In the genomic region with DNA sequence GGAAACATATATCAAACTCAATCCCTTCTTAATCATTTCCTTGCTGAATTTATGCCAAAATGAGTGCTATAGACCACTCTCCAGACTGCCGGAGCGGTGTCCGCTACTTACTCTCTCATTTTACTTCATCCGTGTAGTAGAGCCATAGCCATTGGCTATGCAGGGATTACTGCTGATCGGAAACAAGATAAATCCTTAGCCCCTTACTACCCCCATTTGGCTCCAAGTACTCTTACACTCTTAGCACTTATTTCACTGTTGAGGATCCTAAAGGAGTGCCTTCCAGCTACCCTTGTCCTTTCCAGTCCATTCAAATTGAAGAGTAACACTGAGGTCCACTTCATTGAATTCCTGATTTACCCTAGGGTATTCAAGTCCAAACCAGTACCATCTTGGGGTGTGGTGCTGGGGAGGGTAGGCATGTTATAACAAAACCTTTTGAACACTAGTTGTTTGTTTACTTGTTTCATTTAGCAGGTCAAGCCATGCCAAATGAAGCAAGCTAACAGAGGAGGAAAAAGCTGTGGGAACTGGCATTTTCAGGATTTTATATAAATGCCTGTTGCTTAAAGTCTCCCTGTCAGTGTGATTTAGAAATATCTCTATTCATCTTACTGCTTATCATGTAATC, we compare ENCODE assay signal across 18 cellular contexts.
A peak's percentile ranks its signal among the peaks of the same experiment; 100 is the strongest.
DNase-seq lines count a peak whose midpoint lies in the region; ATAC-seq and TF ChIP-seq lines count a peak whose summit lies in the region.
"Had no signal": no experiment of that assay in that cellular context is flagged by ENCODE, and none has a peak within 500 bp of the region (broad histone marks: within the 10 kb centered on the region; RNA-seq: fewer than 3 reads in every experiment).

No MANE protein-coding gene starts in this region.

- no peak overlapping the region for H3K27ac ChIP-seq in heart left ventricle
- H3K27ac ChIP-seq in hepatocyte, result no peak overlapping the region
- H3K27ac ChIP-seq in thoracic aorta, result no peak overlapping the region
- H3K27ac ChIP-seq: KMS-11, RWPE1, SJCRH30 had no signal

- H3K9me3 ChIP-seq in heart left ventricle, result no peaks in the 10 kb centered on the region
- H3K9me3 ChIP-seq in hepatocyte (ENCODE audit: low read depth), result no peaks in the 10 kb centered on the region
- H3K9me3 ChIP-seq in thoracic aorta, result no peaks in the 10 kb centered on the region
- H3K9me3 ChIP-seq: SJCRH30 had no signal

- no peak for TF ChIP-seq POLR2A in heart left ventricle (IDR thresholded peaks at IDR 0.05)

- no peak for ATAC-seq in Right ventricle myocardium inferior
- ATAC-seq in heart left ventricle, result no peak
- ATAC-seq in thoracic aorta (ENCODE audit: insufficient number of reproducible peaks, low FRiP score, low read depth), result no peak

- 52 to 80% (median 68%) methylated on average over 5 of the region's 5 CpGs for whole genome bisulfite sequencing in heart left ventricle, 4 donors
- 90% methylated on average over 5 of the region's 5 CpGs for WGBS in hepatocyte (ENCODE audit: low lambda C conversion rate, missing lambda C conversion rate)

- H3K9me2 ChIP-seq in hepatocyte (replicated peaks; ENCODE audit: insufficient read depth), result no peaks in the 10 kb centered on the region

- no peaks in the 10 kb centered on the region for H3K4me1 ChIP-seq in heart left ventricle
- no peaks in the 10 kb centered on the region for H3K4me1 ChIP-seq in hepatocyte (ENCODE audit: insufficient read depth)
- H3K4me1 ChIP-seq in thoracic aorta (ENCODE audit: control insufficient read depth in 1 of 2, low read depth in 2 of 2), result no peaks in the 10 kb centered on the region
- H3K4me1 ChIP-seq: SJCRH30 had no signal

- DNase-seq in Right ventricle myocardium inferior (ENCODE audit: missing footprints) (peak; percentile 41), heart left ventricle (no peak), choroid plexus epithelial cell (ENCODE audit: low read depth) (no peak), hepatocyte (ENCODE audit: low spot score) (no peak), thoracic aorta (ENCODE audit: low spot score) (no peak), AG20443 (ENCODE audit: low spot score) (no peak), ecto neural progenitor cell (ENCODE audit: low spot score) (no peak), anterior cingulate cortex (lab: John Stamatoyannopoulos, UW) (no peak)
- DNase-seq: C1 segment of cervical spinal cord, DMS79 treated with DMSO at 0.1 percent for 48 hours, GOT3, NCI-H1105 treated with DMSO at 0.1 percent for 48 hours, NCI-H187, NCI-H2171 treated with DMSO at 0.1 percent for 48 hours, NCI-H774, SJCRH30 had no signal

- H3K4me2 ChIP-seq in hepatocyte, result no peak overlapping the region
- H3K4me2 ChIP-seq: KMS-11 had no signal

- H3K79me2 ChIP-seq in hepatocyte, result no peaks in the 10 kb centered on the region

- H3K27me3 ChIP-seq in heart left ventricle, result no peaks in the 10 kb centered on the region
- H3K27me3 ChIP-seq in hepatocyte, result no peaks in the 10 kb centered on the region
- no peaks in the 10 kb centered on the region for H3K27me3 ChIP-seq in thoracic aorta (replicated peaks; ENCODE audit: insufficient read depth)
- H3K27me3 ChIP-seq: SJCRH30 had no signal

- H2AFZ ChIP-seq in hepatocyte, result peak overlapping the region; percentile 6

- no peaks in the 10 kb centered on the region for H4K20me1 ChIP-seq in hepatocyte (ENCODE audit: insufficient read depth, poor library complexity, severe bottlenecking)

- TF ChIP-seq CTCF in heart left ventricle (IDR thresholded peaks at IDR 0.05) (no peak), choroid plexus epithelial cell (conservative IDR thresholded peaks at IDR 0.05; ENCODE audit: low read depth, low read length) (no peak), hepatocyte (IDR thresholded peaks at IDR 0.05; ENCODE audit: poor library complexity) (no peak), thoracic aorta (IDR thresholded peaks at IDR 0.05) (no peak)

- intact Hi-C loops in Right ventricle myocardium inferior (cut with DNase I) (no loop called here), heart left ventricle (cut with DNase I) (no loop called here)

- no peak overlapping the region for H3K4me3 ChIP-seq in heart left ventricle
- H3K4me3 ChIP-seq in choroid plexus epithelial cell (ENCODE audit: low read depth, low read length), result peak overlapping the region; percentile 4
- H3K4me3 ChIP-seq in hepatocyte, result no peak overlapping the region
- peak overlapping the region; percentile 18 for H3K4me3 ChIP-seq in thoracic aorta
- H3K4me3 ChIP-seq: SJCRH30 had no signal

- H3K36me3 ChIP-seq in heart left ventricle, result no peaks in the 10 kb centered on the region
- H3K36me3 ChIP-seq in hepatocyte (replicated peaks; ENCODE audit: insufficient read depth, low read depth), result no peaks in the 10 kb centered on the region
- H3K36me3 ChIP-seq in thoracic aorta, result no peaks in the 10 kb centered on the region
- H3K36me3 ChIP-seq: SJCRH30 had no signal

Comparison
In these comparisons a context has a peak if more than half of its experiments do, and no peak if none do; other contexts are left out.
1. H3K4me3 ChIP-seq: peak in choroid plexus epithelial cell (single experiment) and thoracic aorta (single experiment); none in heart left ventricle (0 of 12) and hepatocyte (single experiment).